In genomic region chr2:48440103-48440390, GRCh38 we compare ENCODE assay signal across 8 cellular contexts. TPM values are rescaled to one million over a fixed set of nuclear protein-coding genes. Genes with fewer than 3 reads are reported as not detected.
A peak's percentile ranks its signal among the peaks of the same experiment; 100 is the strongest.
DNase-seq lines count a peak whose midpoint lies in the region; ATAC-seq and TF ChIP-seq lines count a peak whose summit lies in the region.

No MANE protein-coding gene starts in this region.

- ATAC-seq in activated CD4-positive, alpha-beta T cell treated with anti-CD3 and anti-CD28 coated beads for 36 hours, result no peak
- no peak for ATAC-seq in WTC11
- no peak for ATAC-seq in GM19452 (IDR thresholded peaks at IDR 0.05; ENCODE audit: unreplicated experiment)
- no peak for ATAC-seq in GM18861 (IDR thresholded peaks at IDR 0.05; ENCODE audit: unreplicated experiment)

- H3K36me3 ChIP-seq in tibial artery, result no peaks in the 10 kb centered on the region

- POLR2A ChIA-PET in activated CD4-positive, alpha-beta T cell treated with anti-CD3 and anti-CD28 coated beads for 36 hours (lab: Charles Lee), result no interaction called here
- POLR2A ChIA-PET in WTC11 (lab: Charles Lee), result no interaction called here

- peaks cover 0 to 29% (median 4%) of the 10 kb centered on the region in 4 donors for H3K4me1 ChIP-seq in tibial artery

- H3K9me3 ChIP-seq in iPS-18c (ENCODE audit: control insufficient read depth, insufficient read depth, low read length) (no peaks in the 10 kb centered on the region), tibial artery (no peaks in the 10 kb centered on the region)

- DNase-seq in activated CD4-positive, alpha-beta T cell treated with anti-CD3 and anti-CD28 coated beads for 36 hours, result no peak
- DNase-seq in activated CD4-positive, alpha-beta T cell treated with anti-CD3 and anti-CD28 coated beads for 48 hours, result no peak
- DNase-seq in WTC11 (ENCODE audit: low spot score) (no peak), tibial artery (no peak)
- DNase-seq in activated effector memory CD4-positive, alpha-beta T cell treated with Interleukin-2 at 50 U/mL for 16 hours, result no peak

- no peaks in the 10 kb centered on the region for H3K27me3 ChIP-seq in tibial artery

- H3K27me3 Mint-ChIP-seq in activated CD4-positive, alpha-beta T cell treated with anti-CD3 and anti-CD28 coated beads for 36 hours, result no peaks in the 10 kb centered on the region
- no peaks in the 10 kb centered on the region for H3K27me3 Mint-ChIP-seq in WTC11 (ENCODE audit: low read depth)

- peak overlapping the region; percentile 99 for H3K27ac Mint-ChIP-seq in activated CD4-positive, alpha-beta T cell treated with anti-CD3 and anti-CD28 coated beads for 36 hours
- peak overlapping the region; percentile 88 for H3K27ac Mint-ChIP-seq in WTC11

- peak overlapping the region; percentile 84 to 91 for H3K27ac ChIP-seq in tibial artery

- intact Hi-C loops in activated CD4-positive, alpha-beta T cell treated with anti-CD3 and anti-CD28 coated beads for 36 hours (cut with DNase I, micrococcal nuclease), result no loop called here
- intact Hi-C loops in tibial artery (cut with DNase I; ENCODE audit: low total_unique reads), result no loop called here

- peaks cover 3% of the 10 kb centered on the region for H3K4me1 Mint-ChIP-seq in activated CD4-positive, alpha-beta T cell treated with anti-CD3 and anti-CD28 coated beads for 36 hours
- peaks cover 3% of the 10 kb centered on the region; the same call in 1 of the 2 replicates for H3K4me1 Mint-ChIP-seq in WTC11

- CTCF ChIA-PET in activated CD4-positive, alpha-beta T cell treated with anti-CD3 and anti-CD28 coated beads for 36 hours (lab: Charles Lee), result no interaction called here
- CTCF ChIA-PET in WTC11 (lab: Charles Lee), result no interaction called here

- no peak overlapping the region for H3K4me3 Mint-ChIP-seq in activated CD4-positive, alpha-beta T cell treated with anti-CD3 and anti-CD28 coated beads for 36 hours
- no peak overlapping the region for H3K4me3 Mint-ChIP-seq in WTC11

- no peaks in the 10 kb centered on the region for H3K36me3 Mint-ChIP-seq in activated CD4-positive, alpha-beta T cell treated with anti-CD3 and anti-CD28 coated beads for 36 hours (ENCODE audit: low read depth)
- H3K36me3 Mint-ChIP-seq in WTC11, result no peaks in the 10 kb centered on the region

- no peak for TF ChIP-seq CTCF in WTC11 (IDR thresholded peaks at IDR 0.05)
- no peak for TF ChIP-seq CTCF in tibial artery (IDR thresholded peaks at IDR 0.05)

- H3K4me3 ChIP-seq in iPS-18c (ENCODE audit: insufficient read depth, low read depth, low read length) (peak overlapping the region; percentile 87), tibial artery (peak overlapping the region; percentile 84 to 93)

- H3K9me3 Mint-ChIP-seq in activated CD4-positive, alpha-beta T cell treated with anti-CD3 and anti-CD28 coated beads for 36 hours (ENCODE audit: low read depth), result no peaks in the 10 kb centered on the region
- peaks cover 4% of the 10 kb centered on the region for H3K9me3 Mint-ChIP-seq in WTC11

TF ChIP-seq in WTC11, 78 proteins besides CTCF, POLR2A, EP300 and RAD21:
- TF ChIP-seq RORB (CRISPR knock-in tag; IDR thresholded peaks at IDR 0.05) (no peak), CREB1 (CRISPR knock-in tag; IDR thresholded peaks at IDR 0.05) (no peak), CBFB (CRISPR knock-in tag; IDR thresholded peaks at IDR 0.05; ENCODE audit: low read depth) (no peak), TEAD1 (CRISPR knock-in tag; IDR thresholded peaks at IDR 0.05) (no peak), ZNF263 (CRISPR knock-in tag; IDR thresholded peaks at IDR 0.05; ENCODE audit: low read depth) (no peak), ZNF416 (CRISPR knock-in tag; IDR thresholded peaks at IDR 0.05) (no peak), ZNF423 (CRISPR knock-in tag; IDR thresholded peaks at IDR 0.05) (no peak), JUN (CRISPR knock-in tag; IDR thresholded peaks at IDR 0.05) (no peak), GTF2I (CRISPR knock-in tag; conservative IDR thresholded peaks at IDR 0.05) (no peak), TCF7 (CRISPR knock-in tag; IDR thresholded peaks at IDR 0.05; ENCODE audit: low read depth) (no peak), IRF1 (CRISPR knock-in tag; IDR thresholded peaks at IDR 0.05) (no peak), SMAD4 (CRISPR knock-in tag; IDR thresholded peaks at IDR 0.05) (no peak), EMX1 (CRISPR knock-in tag; IDR thresholded peaks at IDR 0.05) (no peak)
- TF ChIP-seq, protein P1, sequence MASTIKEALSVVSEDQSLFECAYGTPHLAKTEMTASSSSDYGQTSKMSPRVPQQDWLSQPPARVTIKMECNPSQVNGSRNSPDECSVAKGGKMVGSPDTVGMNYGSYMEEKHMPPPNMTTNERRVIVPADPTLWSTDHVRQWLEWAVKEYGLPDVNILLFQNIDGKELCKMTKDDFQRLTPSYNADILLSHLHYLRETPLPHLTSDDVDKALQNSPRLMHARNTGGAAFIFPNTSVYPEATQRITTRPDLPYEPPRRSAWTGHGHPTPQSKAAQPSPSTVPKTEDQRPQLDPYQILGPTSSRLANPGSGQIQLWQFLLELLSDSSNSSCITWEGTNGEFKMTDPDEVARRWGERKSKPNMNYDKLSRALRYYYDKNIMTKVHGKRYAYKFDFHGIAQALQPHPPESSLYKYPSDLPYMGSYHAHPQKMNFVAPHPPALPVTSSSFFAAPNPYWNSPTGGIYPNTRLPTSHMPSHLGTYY (CRISPR knock-in tag; IDR thresholded peaks at IDR 0.05), result no peak
- TF ChIP-seq, protein P2, sequence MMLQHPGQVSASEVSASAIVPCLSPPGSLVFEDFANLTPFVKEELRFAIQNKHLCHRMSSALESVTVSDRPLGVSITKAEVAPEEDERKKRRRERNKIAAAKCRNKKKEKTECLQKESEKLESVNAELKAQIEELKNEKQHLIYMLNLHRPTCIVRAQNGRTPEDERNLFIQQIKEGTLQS (CRISPR knock-in tag; conservative IDR thresholded peaks at IDR 0.05), result no peak
- TF ChIP-seq, protein P3, sequence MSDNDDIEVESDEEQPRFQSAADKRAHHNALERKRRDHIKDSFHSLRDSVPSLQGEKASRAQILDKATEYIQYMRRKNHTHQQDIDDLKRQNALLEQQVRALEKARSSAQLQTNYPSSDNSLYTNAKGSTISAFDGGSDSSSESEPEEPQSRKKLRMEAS (CRISPR knock-in tag; IDR thresholded peaks at IDR 0.05), result no peak
- TF ChIP-seq, protein P4, sequence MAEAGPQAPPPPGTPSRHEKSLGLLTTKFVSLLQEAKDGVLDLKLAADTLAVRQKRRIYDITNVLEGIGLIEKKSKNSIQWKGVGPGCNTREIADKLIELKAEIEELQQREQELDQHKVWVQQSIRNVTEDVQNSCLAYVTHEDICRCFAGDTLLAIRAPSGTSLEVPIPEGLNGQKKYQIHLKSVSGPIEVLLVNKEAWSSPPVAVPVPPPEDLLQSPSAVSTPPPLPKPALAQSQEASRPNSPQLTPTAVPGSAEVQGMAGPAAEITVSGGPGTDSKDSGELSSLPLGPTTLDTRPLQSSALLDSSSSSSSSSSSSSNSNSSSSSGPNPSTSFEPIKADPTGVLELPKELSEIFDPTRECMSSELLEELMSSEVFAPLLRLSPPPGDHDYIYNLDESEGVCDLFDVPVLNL (CRISPR knock-in tag; IDR thresholded peaks at IDR 0.05; ENCODE audit: borderline replicate concordance, low read depth), result no peak

RNA-seq across cellular contexts. Expression of gene PPP1R21, which starts 0.5 kb away (rescaled TPM):
- total RNA-seq in activated CD4-positive, alpha-beta T cell treated with anti-CD3 and anti-CD28 coated beads for 36 hours, result 10 to 100 TPM; 22.1 to 23.3 TPM
- total RNA-seq in WTC11 (2021), result 19.9 to 21.9 TPM (median 20.3 TPM) in 3 replicates
